ENCODE assay signal across 8 cellular contexts in genomic region chr12:104455594-104456416, GRCh38. TPM values are rescaled to one million over a fixed set of nuclear protein-coding genes. Genes with fewer than 3 reads are reported as not detected.
A peak's percentile ranks its signal among the peaks of the same experiment; 100 is the strongest.
DNase-seq lines count a peak whose midpoint lies in the region; ATAC-seq, FAIRE-seq and TF ChIP-seq lines count a peak whose summit lies in the region.

No MANE protein-coding gene starts in this region.

- H3K27me3 Mint-ChIP-seq in T-helper 1 cell treated with Interleukin-12 subunit alpha and Interleukin-12 subunit beta and Interleukin-4 antibody, amounts not matched to agents 30 μg/mL and 1 μg/mL, for 36 hours (ENCODE audit: low read depth): peaks cover 8% of the 10 kb centered on the region
- peaks cover 4% of the 10 kb centered on the region for H3K27me3 Mint-ChIP-seq in activated naive CD8-positive, alpha-beta T cell treated with anti-CD3 and anti-CD28 coated beads, Interleukin-2, amount 50 U/mL, for 24 hours

- no peak for TF ChIP-seq CTCF in kidney epithelial cell (IDR thresholded peaks at IDR 0.05; ENCODE audit: insufficient read depth, low read length, poor library complexity, severe bottlenecking)

- peak overlapping the region; percentile 93 for H3K4me3 Mint-ChIP-seq in T-helper 1 cell treated with Interleukin-12 subunit alpha and Interleukin-12 subunit beta and Interleukin-4 antibody, amounts not matched to agents 30 μg/mL and 1 μg/mL, for 36 hours
- peak overlapping the region; percentile 95 for H3K4me3 Mint-ChIP-seq in activated naive CD8-positive, alpha-beta T cell treated with anti-CD3 and anti-CD28 coated beads, Interleukin-2, amount 50 U/mL, for 24 hours

- H3K4me3 ChIP-seq in kidney epithelial cell (ENCODE audit: low read depth, low read length): peak overlapping the region; percentile 63

- no peak for DNase-seq in T-helper 1 cell
- no peak for DNase-seq in activated naive CD8-positive, alpha-beta T cell treated with anti-CD3 and anti-CD28 coated beads, Interleukin-2, amount 50 U/mL, for 24 hours
- no peak for DNase-seq in kidney epithelial cell (ENCODE audit: low read depth)
- no peak for DNase-seq in substantia nigra (lab: John Stamatoyannopoulos, UW)
- no peak for DNase-seq in urothelium cell line (ENCODE audit: low spot score)

- H3K27ac ChIP-seq in substantia nigra (ENCODE audit: low read depth, low read length, poor library complexity, severe bottlenecking): peak overlapping the region; percentile 10

- no peaks in the 10 kb centered on the region for H3K36me3 ChIP-seq in kidney epithelial cell (ENCODE audit: control insufficient read depth, insufficient read depth, low read length)

- peaks cover 24% of the 10 kb centered on the region for H3K4me1 Mint-ChIP-seq in T-helper 1 cell treated with Interleukin-12 subunit alpha and Interleukin-12 subunit beta and Interleukin-4 antibody, amounts not matched to agents 30 μg/mL and 1 μg/mL, for 36 hours (ENCODE audit: low read depth)
- H3K4me1 Mint-ChIP-seq in activated naive CD8-positive, alpha-beta T cell treated with anti-CD3 and anti-CD28 coated beads, Interleukin-2, amount 50 U/mL, for 24 hours: peaks cover 36% of the 10 kb centered on the region

- no peak for ATAC-seq in activated naive CD8-positive, alpha-beta T cell treated with anti-CD3 and anti-CD28 coated beads, Interleukin-2, amount 50 U/mL, for 24 hours
- ATAC-seq in HG02885 (IDR thresholded peaks at IDR 0.05; ENCODE audit: poor library complexity, unreplicated experiment): no peak
- no peak for ATAC-seq in GM21619 (IDR thresholded peaks at IDR 0.05; ENCODE audit: unreplicated experiment)

- no peak for FAIRE-seq in urothelium cell line (lab: Jason Lieb, UNC)

- H3K27ac Mint-ChIP-seq in T-helper 1 cell treated with Interleukin-12 subunit alpha and Interleukin-12 subunit beta and Interleukin-4 antibody, amounts not matched to agents 30 μg/mL and 1 μg/mL, for 36 hours: peak overlapping the region; percentile 87
- peak overlapping the region; percentile 92 for H3K27ac Mint-ChIP-seq in activated naive CD8-positive, alpha-beta T cell treated with anti-CD3 and anti-CD28 coated beads, Interleukin-2, amount 50 U/mL, for 24 hours

- H3K27me3 ChIP-seq in kidney epithelial cell (ENCODE audit: control insufficient read depth, insufficient read depth, low read length): no peaks in the 10 kb centered on the region

- peaks cover 4% of the 10 kb centered on the region for H3K9me3 Mint-ChIP-seq in T-helper 1 cell treated with Interleukin-12 subunit alpha and Interleukin-12 subunit beta and Interleukin-4 antibody, amounts not matched to agents 30 μg/mL and 1 μg/mL, for 36 hours
- H3K9me3 Mint-ChIP-seq in activated naive CD8-positive, alpha-beta T cell treated with anti-CD3 and anti-CD28 coated beads, Interleukin-2, amount 50 U/mL, for 24 hours: no peaks in the 10 kb centered on the region

- H3K36me3 Mint-ChIP-seq in T-helper 1 cell treated with Interleukin-12 subunit alpha and Interleukin-12 subunit beta and Interleukin-4 antibody, amounts not matched to agents 30 μg/mL and 1 μg/mL, for 36 hours (ENCODE audit: low read depth): peaks cover 18% of the 10 kb centered on the region
- H3K36me3 Mint-ChIP-seq in activated naive CD8-positive, alpha-beta T cell treated with anti-CD3 and anti-CD28 coated beads, Interleukin-2, amount 50 U/mL, for 24 hours (ENCODE audit: low read depth): peaks cover 1% of the 10 kb centered on the region

RNA-seq across cellular contexts. Expression of gene CHST11, which starts 0.9 kb away (rescaled TPM):
- total RNA-seq in kidney epithelial cell: 27.2 and 32.6 TPM in 2 replicates
